8 cellular contexts compared by ENCODE assay signal in the genomic region with DNA sequence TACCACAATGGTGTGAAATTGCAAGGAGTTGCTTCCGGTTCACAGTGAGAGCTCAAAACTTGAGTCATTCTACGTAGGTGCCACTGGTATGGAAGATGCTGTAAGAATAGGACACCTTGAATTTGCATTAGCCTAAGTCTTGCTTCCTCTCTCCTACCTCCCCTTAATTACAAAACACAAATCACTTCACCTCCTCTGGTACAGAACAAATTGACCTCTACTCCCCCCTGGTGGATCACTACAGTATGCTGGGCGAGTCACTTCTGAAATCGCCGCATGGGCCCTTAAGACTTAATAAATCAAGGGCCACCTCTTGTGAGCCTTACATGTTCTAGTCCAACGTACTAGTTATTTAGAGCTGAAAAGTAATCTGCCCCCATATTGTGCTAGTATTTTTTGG.
DNase-seq lines count a peak whose midpoint lies in the region; ATAC-seq and TF ChIP-seq lines count a peak whose summit lies in the region.

No MANE protein-coding gene starts in this region.

- H3K9me3 Mint-ChIP-seq in WTC11: peaks cover 4% of the 10 kb centered on the region

- H3K9me3 ChIP-seq in heart left ventricle (peaks cover 0 to 3% (median 0%) of the 10 kb centered on the region in 12 donors), right atrium auricular region (no peaks in the 10 kb centered on the region)

- intact Hi-C loops in heart left ventricle (cut with DNase I): loop anchor here in 1 of 10 donors (5.0 kb wide), 1 partner anchor 52 kb away; no protein-coding TSS in a partner anchor

- ATAC-seq in heart left ventricle (no peak), GM21619 (IDR thresholded peaks at IDR 0.05; ENCODE audit: unreplicated experiment) (peak; percentile 84), WTC11 (peak; percentile 91), left lobe of liver (peak; percentile 65)

- H3K4me3 ChIP-seq in heart left ventricle (no peak overlapping the region), right atrium auricular region (no peak overlapping the region)
- H3K4me3 ChIP-seq in Jurkat, Clone E6-1 (ENCODE audit: low read length): no peak overlapping the region

- H3K4me1 ChIP-seq in heart left ventricle: no peaks in the 10 kb centered on the region
- no peaks in the 10 kb centered on the region for H3K4me1 ChIP-seq in right atrium auricular region

- POLR2A ChIA-PET in WTC11 (lab: Charles Lee): no interaction called here

- no peaks in the 10 kb centered on the region for H3K27me3 Mint-ChIP-seq in WTC11 (ENCODE audit: low read depth)

- 39 to 71% (median 49%) methylated on average over 6 of the region's 6 CpGs for WGBS in heart left ventricle, 4 donors

- H3K27ac ChIP-seq in heart left ventricle (no peak overlapping the region), right atrium auricular region (no peak overlapping the region)

- no peak for DNase-seq in heart left ventricle
- no peak for DNase-seq in right atrium auricular region (ENCODE audit: low spot score)
- peak; percentile 36 for DNase-seq in Jurkat, Clone E6-1 (ENCODE audit: low read depth, low spot score)
- peak; percentile 66 for DNase-seq in WTC11 (ENCODE audit: low spot score)
- no peak for DNase-seq in left lobe of liver (ENCODE audit: low spot score)
- no peak for DNase-seq in amniotic stem cell (lab: John Stamatoyannopoulos, UW)
- no peak for DNase-seq in GOT3 (lab: John Stamatoyannopoulos, UW)

- H3K27me3 ChIP-seq in heart left ventricle (peaks cover 0 to 4% (median 0%) of the 10 kb centered on the region in 9 donors), right atrium auricular region (no peaks in the 10 kb centered on the region)

- H3K36me3 ChIP-seq in heart left ventricle (no peaks in the 10 kb centered on the region), right atrium auricular region (no peaks in the 10 kb centered on the region)

- no peak overlapping the region for H3K27ac Mint-ChIP-seq in WTC11

- no peak for TF ChIP-seq POLR2A in heart left ventricle (IDR thresholded peaks at IDR 0.05)

- TF ChIP-seq CTCF in heart left ventricle (IDR thresholded peaks at IDR 0.05) (peak in 8 of 12 donors; percentile 8 to 42 (median 32)), right atrium auricular region (IDR thresholded peaks at IDR 0.05) (no peak), WTC11 (IDR thresholded peaks at IDR 0.05) (peak; percentile 58; the same call in 1 of the 2 replicates)

- peaks cover 18% of the 10 kb centered on the region for H3K4me1 Mint-ChIP-seq in WTC11

- H3K36me3 Mint-ChIP-seq in WTC11: no peaks in the 10 kb centered on the region

- no peak overlapping the region for H3K4me3 Mint-ChIP-seq in WTC11

- CTCF ChIA-PET in WTC11 (lab: Charles Lee): interaction anchor here (0.9 to 2.9 kb wide), 4 partner anchors 29 to 469 kb away, joined by 3 to 11 read pairs (median 4); no protein-coding TSS in a partner anchor

TF ChIP-seq in WTC11, 78 proteins besides CTCF, POLR2A, EP300 and RAD21:
- no peak for TF ChIP-seq ZNF317 (CRISPR knock-in tag; IDR thresholded peaks at IDR 0.05; ENCODE audit: borderline replicate concordance, low read depth)
- no peak for TF ChIP-seq ETV6 (CRISPR knock-in tag; IDR thresholded peaks at IDR 0.05)
- no peak for TF ChIP-seq NR3C1 (CRISPR knock-in tag; conservative IDR thresholded peaks at IDR 0.05; ENCODE audit: low read depth)
- no peak for TF ChIP-seq KAT7 (CRISPR knock-in tag; IDR thresholded peaks at IDR 0.05; ENCODE audit: borderline replicate concordance)
- TF ChIP-seq ZNF423 (CRISPR knock-in tag; IDR thresholded peaks at IDR 0.05): no peak
- TF ChIP-seq ATF1 (CRISPR knock-in tag; IDR thresholded peaks at IDR 0.05): no peak
- no peak for TF ChIP-seq SMAD4 (CRISPR knock-in tag; IDR thresholded peaks at IDR 0.05)
- TF ChIP-seq, protein P1, sequence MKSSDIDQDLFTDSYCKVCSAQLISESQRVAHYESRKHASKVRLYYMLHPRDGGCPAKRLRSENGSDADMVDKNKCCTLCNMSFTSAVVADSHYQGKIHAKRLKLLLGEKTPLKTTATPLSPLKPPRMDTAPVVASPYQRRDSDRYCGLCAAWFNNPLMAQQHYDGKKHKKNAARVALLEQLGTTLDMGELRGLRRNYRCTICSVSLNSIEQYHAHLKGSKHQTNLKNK (CRISPR knock-in tag; IDR thresholded peaks at IDR 0.05): no peak
- TF ChIP-seq, protein P2, sequence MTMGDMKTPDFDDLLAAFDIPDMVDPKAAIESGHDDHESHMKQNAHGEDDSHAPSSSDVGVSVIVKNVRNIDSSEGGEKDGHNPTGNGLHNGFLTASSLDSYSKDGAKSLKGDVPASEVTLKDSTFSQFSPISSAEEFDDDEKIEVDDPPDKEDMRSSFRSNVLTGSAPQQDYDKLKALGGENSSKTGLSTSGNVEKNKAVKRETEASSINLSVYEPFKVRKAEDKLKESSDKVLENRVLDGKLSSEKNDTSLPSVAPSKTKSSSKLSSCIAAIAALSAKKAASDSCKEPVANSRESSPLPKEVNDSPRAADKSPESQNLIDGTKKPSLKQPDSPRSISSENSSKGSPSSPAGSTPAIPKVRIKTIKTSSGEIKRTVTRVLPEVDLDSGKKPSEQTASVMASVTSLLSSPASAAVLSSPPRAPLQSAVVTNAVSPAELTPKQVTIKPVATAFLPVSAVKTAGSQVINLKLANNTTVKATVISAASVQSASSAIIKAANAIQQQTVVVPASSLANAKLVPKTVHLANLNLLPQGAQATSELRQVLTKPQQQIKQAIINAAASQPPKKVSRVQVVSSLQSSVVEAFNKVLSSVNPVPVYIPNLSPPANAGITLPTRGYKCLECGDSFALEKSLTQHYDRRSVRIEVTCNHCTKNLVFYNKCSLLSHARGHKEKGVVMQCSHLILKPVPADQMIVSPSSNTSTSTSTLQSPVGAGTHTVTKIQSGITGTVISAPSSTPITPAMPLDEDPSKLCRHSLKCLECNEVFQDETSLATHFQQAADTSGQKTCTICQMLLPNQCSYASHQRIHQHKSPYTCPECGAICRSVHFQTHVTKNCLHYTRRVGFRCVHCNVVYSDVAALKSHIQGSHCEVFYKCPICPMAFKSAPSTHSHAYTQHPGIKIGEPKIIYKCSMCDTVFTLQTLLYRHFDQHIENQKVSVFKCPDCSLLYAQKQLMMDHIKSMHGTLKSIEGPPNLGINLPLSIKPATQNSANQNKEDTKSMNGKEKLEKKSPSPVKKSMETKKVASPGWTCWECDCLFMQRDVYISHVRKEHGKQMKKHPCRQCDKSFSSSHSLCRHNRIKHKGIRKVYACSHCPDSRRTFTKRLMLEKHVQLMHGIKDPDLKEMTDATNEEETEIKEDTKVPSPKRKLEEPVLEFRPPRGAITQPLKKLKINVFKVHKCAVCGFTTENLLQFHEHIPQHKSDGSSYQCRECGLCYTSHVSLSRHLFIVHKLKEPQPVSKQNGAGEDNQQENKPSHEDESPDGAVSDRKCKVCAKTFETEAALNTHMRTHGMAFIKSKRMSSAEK (CRISPR knock-in tag; IDR thresholded peaks at IDR 0.05; ENCODE audit: borderline replicate concordance): no peak

Comparison
In these comparisons a context has a peak if more than half of its experiments do, and no peak if none do; other contexts are left out.
1. CTCF ChIP-seq: peak in heart left ventricle (8 of 12) and WTC11 (single experiment); none in right atrium auricular region (0 of 2).
2. ATAC-seq: peak in GM21619 (single experiment), WTC11 (single experiment) and left lobe of liver (single experiment); none in heart left ventricle (0 of 4).
3. DNase-seq: peak in Jurkat, Clone E6-1 (single experiment) and WTC11 (single experiment); none in heart left ventricle (0 of 5), right atrium auricular region (single experiment), left lobe of liver (single experiment), amniotic stem cell (single experiment) and GOT3 (single experiment).